ENCODE assay signal across 8 cellular contexts in the genomic region with DNA sequence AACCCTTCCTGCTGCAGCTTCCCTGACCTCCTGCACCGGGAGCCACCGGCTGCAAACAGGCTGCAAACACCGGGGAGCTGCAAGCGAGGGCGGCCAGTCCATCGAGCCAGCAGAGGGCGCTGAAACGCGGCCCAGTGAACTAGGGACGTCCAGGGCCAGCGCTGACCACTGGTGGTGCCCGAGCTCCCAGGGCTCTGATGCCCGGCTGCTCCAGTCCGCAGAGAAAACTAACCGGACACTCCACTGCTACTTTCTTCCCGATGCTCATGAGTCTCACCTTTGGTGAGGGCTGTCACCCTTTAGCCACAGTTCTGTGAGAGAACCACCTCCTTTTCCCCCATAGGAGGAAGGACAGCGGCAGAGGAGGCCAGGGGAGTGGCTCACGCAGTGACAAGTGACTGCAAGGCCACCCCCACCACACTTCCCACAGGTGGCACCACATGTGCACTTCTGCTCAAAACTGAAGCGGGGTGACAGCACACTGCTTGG.
DNase-seq lines count a peak whose midpoint lies in the region; ATAC-seq, FAIRE-seq and TF ChIP-seq lines count a peak whose summit lies in the region.

No MANE protein-coding gene starts in this region.

- no peak overlapping the region for H3K27ac ChIP-seq in kidney (ENCODE audit: low read depth in 2 of 2, low read length in 2 of 2)

- intact Hi-C loops in kidney (cut with DNase I) = no loop called here

- FAIRE-seq in kidney (lab: Jason Lieb, UNC) = no peak

- H3K4me3 ChIP-seq in kidney (ENCODE audit: low read length in 2 of 2) = peak overlapping the region; percentile 46 to 54

- ATAC-seq in GM18907 (IDR thresholded peaks at IDR 0.05; ENCODE audit: unreplicated experiment) (no peak), HG02981 (IDR thresholded peaks at IDR 0.05; ENCODE audit: unreplicated experiment) (no peak)

- peaks cover 0 to 3% of the 10 kb centered on the region in 2 donors for H3K4me1 ChIP-seq in kidney (ENCODE audit: control insufficient read depth in 1 of 2, insufficient read depth in 1 of 2, low read depth in 1 of 2, low read length in 2 of 2)

- DNase-seq in G401 (ENCODE audit: low spot score) (peak; percentile 83), NCI-H146 treated with DMSO at 0.1 percent for 48 hours (lab: John Stamatoyannopoulos, UW; ENCODE audit: unreplicated experiment) (peak; percentile 66), cerebellar cortex (ENCODE audit: low spot score) (peak; percentile 80), kidney (peak; percentile 94)
- peak in 3 of 4 experiments; percentile 3 to 17 (median 11) for DNase-seq in activated CD4-positive, CD25-positive, alpha-beta regulatory T cell (lab: John Stamatoyannopoulos, UW)
- peak; percentile 40 for DNase-seq in stimulated activated CD4-positive, alpha-beta T cell treated with anti-CD3 and anti-CD28 coated beads, Interleukin-12 subunit alpha, Interleukin-12 subunit beta, amount 100 ng/mL, for 4 hours

- peak; percentile 92 for TF ChIP-seq CTCF in kidney (IDR thresholded peaks at IDR 0.05; ENCODE audit: borderline replicate concordance, extremely low read depth, insufficient read depth)

- H3K36me3 ChIP-seq in kidney (ENCODE audit: control insufficient read depth in 1 of 2, insufficient read depth in 2 of 2, low read length in 2 of 2) = no peaks in the 10 kb centered on the region

- H3K9me3 ChIP-seq in kidney (ENCODE audit: control insufficient read depth in 1 of 2, low read length in 2 of 2) = no peaks in the 10 kb centered on the region

- in situ Hi-C loops in G401 (cut with HindIII; ENCODE audit: low sequenced_read_pairs) = no loop called here

- peak overlapping the region in 1 of 2 donors; percentile 35 for H3K9ac ChIP-seq in kidney (ENCODE audit: low read length in 2 of 2)

Comparison
In these comparisons a context has a peak if more than half of its experiments do, and no peak if none do; other contexts are left out.
1. DNase-seq: peak in every context shown above with its lines; median percentile 94 in kidney; 83 in G401; 80 in cerebellar cortex; 66 in NCI-H146 treated with DMSO at 0.1 percent for 48 hours; 40 in stimulated activated CD4-positive, alpha-beta T cell treated with anti-CD3 and anti-CD28 coated beads, Interleukin-12 subunit alpha, Interleukin-12 subunit beta, amount 100 ng/mL, for 4 hours; 11 in activated CD4-positive, CD25-positive, alpha-beta regulatory T cell.